ENCODE assay signal across 16 cellular contexts in genomic region chr1:166432655-166433054, GRCh38.
"Had no signal": no experiment of that assay in that cellular context is flagged by ENCODE, and none has a peak within 500 bp of the region (broad histone marks: within the 10 kb centered on the region; RNA-seq: fewer than 3 reads in every experiment).

No MANE protein-coding gene starts in this region.

- ATAC-seq: activated CD8-positive, alpha-beta T cell treated with anti-CD3 and anti-CD28 coated beads for 36 hours; activated T-helper 17 cell treated with anti-CD3 and anti-CD28 coated beads, Interleukin-2, amount 50 U/mL, for 72 hours; gastrocnemius medialis; heart left ventricle; left lung; stimulated activated naive B cell treated with anti-CD40 and anti-IgM and Interleukin-4, amounts not matched to agents 10 μg/mL and 1 μg/mL and 100 μg/mL, for 72 hours had no signal

- DNase-seq: activated CD4-positive, alpha-beta T cell treated with anti-CD3 and anti-CD28 coated beads, Interleukin-2, amount 10 ng/mL, durations not matched to agents 24 days and 14 days; activated CD8-positive, alpha-beta T cell treated with anti-CD3 and anti-CD28 coated beads for 36 hours; activated naive CD4-positive, alpha-beta T cell; activated naive CD8-positive, alpha-beta T cell treated with anti-CD3 and anti-CD28 coated beads for 36 hours; activated T-cell treated with anti-CD3 and anti-CD28 coated beads, Interleukin-2, amount 50 U/mL, for 1 hour; amniotic stem cell; effector CD4-positive, alpha-beta T cell; gastrocnemius medialis; heart left ventricle; left lung; mammary epithelial cell; midbrain; occipital lobe; retina; stimulated activated naive B cell treated with anti-CD40 and anti-IgM and Interleukin-4, amounts not matched to agents 10 μg/mL and 1 μg/mL and 100 μg/mL, for 72 hours had no signal
